In the genomic region with DNA sequence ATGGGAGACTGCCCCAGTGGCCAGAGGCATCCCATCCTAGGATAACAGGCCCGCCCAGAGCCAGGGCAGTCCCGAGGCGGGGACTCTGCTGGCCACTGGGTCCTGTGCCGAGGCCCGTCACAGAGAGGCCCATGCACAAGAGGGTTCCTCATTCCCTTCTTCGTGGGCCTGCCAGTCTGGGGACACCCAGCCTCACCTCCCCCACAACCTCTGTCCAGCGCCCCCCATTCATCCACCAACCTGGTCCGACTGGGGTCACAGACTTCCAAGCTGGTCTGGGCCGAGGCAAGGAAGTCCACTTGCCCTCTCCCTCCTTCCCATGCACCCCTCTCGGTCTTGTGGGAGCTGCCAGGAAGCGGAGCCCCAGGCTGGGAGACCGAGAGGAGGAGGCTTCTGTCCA, we compare ENCODE assay signal across 2 cellular contexts.
TF ChIP-seq lines count a peak whose summit lies in the region.

No MANE protein-coding gene starts in this region.

TF ChIP-seq in IMR-90, 13 proteins besides CTCF, POLR2A, EP300 and RAD21:
- TF ChIP-seq BHLHE40 (IDR thresholded peaks at IDR 0.05; ENCODE audit: low read depth, low read length) (no peak), USF2 (IDR thresholded peaks at IDR 0.05; ENCODE audit: low read depth, low read length) (no peak), MAFK (IDR thresholded peaks at IDR 0.05; ENCODE audit: low read depth, low read length) (no peak), FOS (IDR thresholded peaks at IDR 0.05; ENCODE audit: low read depth, low read length) (no peak), MXI1 (IDR thresholded peaks at IDR 0.05; ENCODE audit: borderline replicate concordance, low read depth, low read length) (no peak), CHD1 (IDR thresholded peaks at IDR 0.05; ENCODE audit: low read depth, low read length) (no peak), NFE2L2 (IDR thresholded peaks at IDR 0.05; ENCODE audit: low read depth, low read length) (no peak), MAZ (IDR thresholded peaks at IDR 0.05; ENCODE audit: borderline replicate concordance, low read depth, low read length) (no peak), RCOR1 (IDR thresholded peaks at IDR 0.05; ENCODE audit: insufficient replicate concordance, low read length) (no peak), CEBPB (IDR thresholded peaks at IDR 0.05; ENCODE audit: low read depth, low read length) (no peak), SMC3 (IDR thresholded peaks at IDR 0.05; ENCODE audit: low read depth, low read length) (no peak), RFX5 (IDR thresholded peaks at IDR 0.05; ENCODE audit: low read depth, low read length) (no peak)
- TF ChIP-seq, protein P1, sequence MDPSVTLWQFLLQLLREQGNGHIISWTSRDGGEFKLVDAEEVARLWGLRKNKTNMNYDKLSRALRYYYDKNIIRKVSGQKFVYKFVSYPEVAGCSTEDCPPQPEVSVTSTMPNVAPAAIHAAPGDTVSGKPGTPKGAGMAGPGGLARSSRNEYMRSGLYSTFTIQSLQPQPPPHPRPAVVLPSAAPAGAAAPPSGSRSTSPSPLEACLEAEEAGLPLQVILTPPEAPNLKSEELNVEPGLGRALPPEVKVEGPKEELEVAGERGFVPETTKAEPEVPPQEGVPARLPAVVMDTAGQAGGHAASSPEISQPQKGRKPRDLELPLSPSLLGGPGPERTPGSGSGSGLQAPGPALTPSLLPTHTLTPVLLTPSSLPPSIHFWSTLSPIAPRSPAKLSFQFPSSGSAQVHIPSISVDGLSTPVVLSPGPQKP (IDR thresholded peaks at IDR 0.05; ENCODE audit: borderline replicate concordance, low read depth, low read length), result no peak
TF ChIP-seq in IMR-90: peak in this region for 0.

TF ChIP-seq in H1, 55 proteins besides CTCF, POLR2A, EP300 and RAD21:
- no peak for TF ChIP-seq TBP (IDR thresholded peaks at IDR 0.05; ENCODE audit: low read depth, low read length)
- TF ChIP-seq BACH1 (IDR thresholded peaks at IDR 0.05; ENCODE audit: low read length), result no peak
- no peak for TF ChIP-seq JUN (IDR thresholded peaks at IDR 0.05; ENCODE audit: low read depth, low read length)
- no peak for TF ChIP-seq SAP30 (IDR thresholded peaks at IDR 0.05; ENCODE audit: insufficient read depth, insufficient replicate concordance, low read length)
- TF ChIP-seq SP4 (IDR thresholded peaks at IDR 0.05; ENCODE audit: low read length), result no peak
- TF ChIP-seq SUZ12 (IDR thresholded peaks at IDR 0.05; ENCODE audit: low read length), result no peak
- TF ChIP-seq TEAD4 (IDR thresholded peaks at IDR 0.05; ENCODE audit: low read depth, low read length), result no peak
- TF ChIP-seq POU5F1 (IDR thresholded peaks at IDR 0.05; ENCODE audit: low read depth, low read length), result no peak
- TF ChIP-seq, protein P2, sequence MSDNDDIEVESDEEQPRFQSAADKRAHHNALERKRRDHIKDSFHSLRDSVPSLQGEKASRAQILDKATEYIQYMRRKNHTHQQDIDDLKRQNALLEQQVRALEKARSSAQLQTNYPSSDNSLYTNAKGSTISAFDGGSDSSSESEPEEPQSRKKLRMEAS (IDR thresholded peaks at IDR 0.05), result no peak
- TF ChIP-seq CHD2 (IDR thresholded peaks at IDR 0.05; ENCODE audit: low read length), result no peak
- TF ChIP-seq SP2 (IDR thresholded peaks at IDR 0.05; ENCODE audit: low read length), result no peak
- TF ChIP-seq SIX5 (IDR thresholded peaks at IDR 0.05; ENCODE audit: low read depth, low read length), result no peak
- TF ChIP-seq KDM5A (IDR thresholded peaks at IDR 0.05; ENCODE audit: low read length), result no peak
- TF ChIP-seq KDM4A (IDR thresholded peaks at IDR 0.05; ENCODE audit: low read depth, low read length, severe bottlenecking), result no peak
- no peak for TF ChIP-seq JUND (IDR thresholded peaks at IDR 0.05; ENCODE audit: low read length)
- TF ChIP-seq ZNF274 (IDR thresholded peaks at IDR 0.05; ENCODE audit: borderline replicate concordance, extremely low read depth, low read length), result no peak
- TF ChIP-seq CREB1 (IDR thresholded peaks at IDR 0.05), result no peak
- no peak for TF ChIP-seq SIRT6 (IDR thresholded peaks at IDR 0.05; ENCODE audit: low read length)
